8 cellular contexts compared by ENCODE assay signal in genomic region chr9:98575379-98576346, GRCh38.
DNase-seq lines count a peak whose midpoint lies in the region; ATAC-seq lines count a peak whose summit lies in the region.

No MANE protein-coding gene starts in this region.

- peak; percentile 28 for DNase-seq in COLO829 (ENCODE audit: low spot score)
- DNase-seq in GM19240 (ENCODE audit: insufficient read length, low spot score) = peak; percentile 59
- peak; percentile 94 for DNase-seq in SW480 (ENCODE audit: low spot score)
- DNase-seq in islet precursor cell = peak; percentile 82
- no peak for DNase-seq in NCI-H1417 (lab: John Stamatoyannopoulos, UW)
- no peak for DNase-seq in cerebellar nuclear complex (lab: John Stamatoyannopoulos, UW)
- DNase-seq in 8988T = no peak

- peak; percentile 86 for ATAC-seq in HG03108 (IDR thresholded peaks at IDR 0.05; ENCODE audit: unreplicated experiment)

Comparison
In these comparisons a context has a peak if more than half of its experiments do, and no peak if none do; other contexts are left out.
1. DNase-seq: peak in COLO829 (single experiment), GM19240 (single experiment), SW480 (single experiment) and islet precursor cell (single experiment); none in NCI-H1417 (0 of 3), cerebellar nuclear complex (0 of 2) and 8988T (single experiment).